In genomic region chr17:39144414-39144813, GRCh38 we compare ENCODE assay signal across 11 cellular contexts. TPM values are rescaled to one million over a fixed set of nuclear protein-coding genes. Genes with fewer than 3 reads are reported as not detected.
DNase-seq lines count a peak whose midpoint lies in the region; ATAC-seq, FAIRE-seq and TF ChIP-seq lines count a peak whose summit lies in the region.
"Had no signal": no experiment of that assay in that cellular context is flagged by ENCODE, and none has a peak within 500 bp of the region (broad histone marks: within the 10 kb centered on the region; RNA-seq: fewer than 3 reads in every experiment).

No MANE protein-coding gene starts in this region.

- no peak for FAIRE-seq in K562 (lab: Jason Lieb, UNC)

- peak overlapping the region; percentile 23 for H3K27ac Mint-ChIP-seq in activated naive CD8-positive, alpha-beta T cell
- H3K27ac Mint-ChIP-seq in activated naive CD8-positive, alpha-beta T cell treated with anti-CD3 and anti-CD28 coated beads, Interleukin-2, amount 50 U/mL, for 24 hours, result no peak overlapping the region
- H3K27ac Mint-ChIP-seq: mesothelial cell of epicardium had no signal

- in situ Hi-C loops in K562 (cut with MboI), result no loop called here

- TF ChIP-seq RAD21 in K562 (CRISPR knock-in tag; conservative IDR thresholded peaks at IDR 0.05 in 1 of 2, IDR thresholded peaks at IDR 0.05 in 1 of 2), result no peak

- H3K27me3 ChIP-seq in K562 (ENCODE audit: control insufficient read depth in 2 of 2, insufficient read depth in 2 of 2, low read length in 2 of 2), result peaks cover 6 to 51% of the 10 kb centered on the region in 2 experiments; a peak in 3 of 5 replicates

- CTCF ChIA-PET in K562 (lab: Yijun Ruan, JAX; ENCODE audit: low intra/inter-chr PET ratio), result no interaction called here

- H3K9me3 Mint-ChIP-seq in activated naive CD8-positive, alpha-beta T cell (ENCODE audit: low read depth), result no peaks in the 10 kb centered on the region
- H3K9me3 Mint-ChIP-seq in activated naive CD8-positive, alpha-beta T cell treated with anti-CD3 and anti-CD28 coated beads, Interleukin-2, amount 50 U/mL, for 24 hours, result no peaks in the 10 kb centered on the region
- H3K9me3 Mint-ChIP-seq: mesothelial cell of epicardium had no signal

- no peak overlapping the region; a peak in 1 of 4 replicates for H3K9ac ChIP-seq in K562 (ENCODE audit: insufficient read depth in 1 of 2, low read depth in 2 of 2, low read length in 2 of 2)

- no peak overlapping the region for H2AFZ ChIP-seq in K562 (ENCODE audit: low read depth, low read length)

- no peak overlapping the region for H3K4me2 ChIP-seq in K562 (ENCODE audit: insufficient read depth, low read length)

- no TSS peak for BruUV-seq in K562 (replicated peaks; lab: Mats Ljungman, UMichigan)

- TF ChIP-seq CTCF in K562 (IDR thresholded peaks at IDR 0.05 in 2 of 3, conservative IDR thresholded peaks at IDR 0.05 in 1 of 3; ENCODE audit: insufficient read depth in 2 of 3, low read depth in 1 of 3, low read length in 3 of 3), result no peak
- no peak for TF ChIP-seq CTCF in lower leg skin (IDR thresholded peaks at IDR 0.05)

- POLR2A ChIA-PET in K562 (lab: Yijun Ruan, JAX), result no interaction called here

- H3K4me1 Mint-ChIP-seq in activated naive CD8-positive, alpha-beta T cell (ENCODE audit: low read depth), result peaks cover 17% of the 10 kb centered on the region
- no peaks in the 10 kb centered on the region for H3K4me1 Mint-ChIP-seq in activated naive CD8-positive, alpha-beta T cell treated with anti-CD3 and anti-CD28 coated beads, Interleukin-2, amount 50 U/mL, for 24 hours

- WGBS in K562 (ENCODE audit: insufficient coverage, low coverage, missing lambda C conversion rate), result 9% methylated on average over 9 of the region's 9 CpGs
- WGBS in lower leg skin, 2 donors, result 18 to 27% methylated on average over 9 of the region's 9 CpGs

- H3K4me3 ChIP-seq in K562 (no peak overlapping the region), lower leg skin (ENCODE audit: low read depth, poor library complexity, severe bottlenecking) (no peak overlapping the region)

- H3K36me3 ChIP-seq in K562 (ENCODE audit: control insufficient read depth, insufficient read depth, low read length), result no peaks in the 10 kb centered on the region

- H3K27me3 Mint-ChIP-seq in activated naive CD8-positive, alpha-beta T cell, result no peaks in the 10 kb centered on the region
- H3K27me3 Mint-ChIP-seq in activated naive CD8-positive, alpha-beta T cell treated with anti-CD3 and anti-CD28 coated beads, Interleukin-2, amount 50 U/mL, for 24 hours, result no peaks in the 10 kb centered on the region

- no peaks in the 10 kb centered on the region for H3K36me3 Mint-ChIP-seq in activated naive CD8-positive, alpha-beta T cell
- H3K36me3 Mint-ChIP-seq in activated naive CD8-positive, alpha-beta T cell treated with anti-CD3 and anti-CD28 coated beads, Interleukin-2, amount 50 U/mL, for 24 hours (ENCODE audit: low read depth), result no peaks in the 10 kb centered on the region
- H3K36me3 Mint-ChIP-seq: mesothelial cell of epicardium had no signal

- H3K9me1 ChIP-seq in K562 (ENCODE audit: control insufficient read depth, insufficient read depth, low read length), result no peaks in the 10 kb centered on the region

- TF ChIP-seq EP300 in K562 (IDR thresholded peaks at IDR 0.05; ENCODE audit: low read length), result no peak

- intact Hi-C loops in K562 (cut with micrococcal nuclease), result no loop called here
- intact Hi-C loops in lower leg skin (cut with DNase I; ENCODE audit: low total_unique reads), result no loop called here

- TF ChIP-seq POLR2A in K562 (conservative IDR thresholded peaks at IDR 0.05), result no peak
- TF ChIP-seq POLR2A in lower leg skin (IDR thresholded peaks at IDR 0.05), result no peak

- H3K4me1 ChIP-seq in K562 (replicated peaks in 1 of 2; ENCODE audit: control insufficient read depth in 2 of 2, insufficient read depth in 2 of 2, low read length in 2 of 2), result peaks cover 0 to 8% of the 10 kb centered on the region in 2 experiments; a peak in 1 of 5 replicates

- no peak overlapping the region for H3K27ac ChIP-seq in K562 (ENCODE audit: extremely low read depth, low read depth, low read length)

- no peak overlapping the region for H3K4me3 Mint-ChIP-seq in activated naive CD8-positive, alpha-beta T cell
- no peak overlapping the region for H3K4me3 Mint-ChIP-seq in activated naive CD8-positive, alpha-beta T cell treated with anti-CD3 and anti-CD28 coated beads, Interleukin-2, amount 50 U/mL, for 24 hours
- H3K4me3 Mint-ChIP-seq: mesothelial cell of epicardium had no signal

- DNase-seq in activated naive CD8-positive, alpha-beta T cell treated with anti-CD3 and anti-CD28 coated beads, Interleukin-2, amount 50 U/mL, for 24 hours, result no peak
- DNase-seq in K562 (ENCODE audit: extremely low read depth in 1 of 4, low spot score in 3 of 4) (no peak), lower leg skin (ENCODE audit: low spot score in 2 of 2) (peak; percentile 89 to 96), T-helper 9 cell (no peak)
- DNase-seq: activated effector memory CD4-positive, alpha-beta T cell treated with anti-CD3 and anti-CD28 coated beads, Interleukin-2, amount 50 U/mL, for 16 hours had no signal

- no peaks in the 10 kb centered on the region for H3K9me3 ChIP-seq in K562 (replicated peaks; ENCODE audit: control insufficient read depth, insufficient read depth, low read depth, low read length)

- ATAC-seq in activated naive CD8-positive, alpha-beta T cell treated with anti-CD3 and anti-CD28 coated beads, Interleukin-2, amount 50 U/mL, for 24 hours, result no peak
- ATAC-seq in K562 (no peak), GM21723 (IDR thresholded peaks at IDR 0.05; ENCODE audit: unreplicated experiment) (no peak), GM19463 (IDR thresholded peaks at IDR 0.05; ENCODE audit: unreplicated experiment) (no peak), HG02763 (IDR thresholded peaks at IDR 0.05; ENCODE audit: unreplicated experiment) (no peak)

- no peaks in the 10 kb centered on the region for H3K79me2 ChIP-seq in K562 (ENCODE audit: control insufficient read depth, insufficient read depth, low read length)

- H4K20me1 ChIP-seq in K562 (replicated peaks; ENCODE audit: control insufficient read depth, insufficient read depth, low read length), result no peaks in the 10 kb centered on the region

RNA-seq across cellular contexts. Expression of gene PLXDC1, which starts 7.0 kb away (rescaled TPM):
- not detected in 2 replicates for total RNA-seq in K562 (2011; cell fraction: chromatin; rRNA removed; ENCODE audit: low replicate concordance)
- not detected in 2 replicates for total RNA-seq in K562 (2011; cell fraction: nucleolus; rRNA removed)
- not detected in 2 replicates for total RNA-seq in K562 (2011; cell fraction: nucleoplasm; rRNA removed)
- total RNA-seq in K562 (2014; rRNA removed) (not detected in 2 replicates), K562 (2014; rRNA removed; fragmentation: Illumina TruSeq; extraction: Trizol) (not detected in 2 replicates), K562 (2015; rRNA removed; fragmentation: Illumina TruSeq; extraction: Trizol) (not detected in 2 replicates), K562 (2021) (not detected in 2 replicates), lower leg skin (1 to 10 TPM; 2.7 to 8.1 (median 5.2) TPM)
- polyA plus RNA-seq in K562 (2011; rRNA removed) (0.11 TPM in 1 of 2 replicates, not detected in the other), K562 (2014; fragmentation: Illumina TruSeq; extraction: Trizol) (not detected in 2 replicates), K562 (2014; fragmentation: Nextera tagmentation; extraction: Ambion mirVana) (not detected), K562 (2014; rRNA removed) (not detected in 2 replicates)
- polyA plus RNA-seq in K562 (2011; cell fraction: cytosol; rRNA removed), result not detected in 2 replicates
- 0.21 and 0.29 TPM in 2 replicates for polyA plus RNA-seq in K562 (2011; cell fraction: nucleus; rRNA removed)
- polyA plus RNA-seq in K562 (2012), result 0.01 and 0.03 TPM in 2 replicates
- polyA minus RNA-seq in K562 (2011; rRNA and poly(A)+ RNA removed), result not detected in 2 replicates
- not detected in 2 replicates for polyA minus RNA-seq in K562 (2011; cell fraction: cytosol; rRNA and poly(A)+ RNA removed)
- not detected in 2 replicates for polyA minus RNA-seq in K562 (2011; cell fraction: nucleus; rRNA and poly(A)+ RNA removed)

RNA-seq across cellular contexts. Expression of gene ARL5C, which starts 21.5 kb away (rescaled TPM):
- total RNA-seq in K562 (2011; cell fraction: chromatin; rRNA removed; ENCODE audit: low replicate concordance), result 0.16 TPM in 1 of 2 replicates, not detected in the other
- not detected in 2 replicates for total RNA-seq in K562 (2011; cell fraction: nucleolus; rRNA removed)
- not detected in 2 replicates for total RNA-seq in K562 (2011; cell fraction: nucleoplasm; rRNA removed)
- total RNA-seq in K562 (2014; rRNA removed), result not detected in 2 replicates
- not detected in 2 replicates for total RNA-seq in K562 (2014; rRNA removed; fragmentation: Illumina TruSeq; extraction: Trizol)
- total RNA-seq in K562 (2015; rRNA removed; fragmentation: Illumina TruSeq; extraction: Trizol), result not detected in 2 replicates
- not detected in 2 replicates for total RNA-seq in K562 (2021)
- polyA plus RNA-seq in K562 (2011; rRNA removed), result not detected in 2 replicates
- not detected in 2 replicates for polyA plus RNA-seq in K562 (2011; cell fraction: cytosol; rRNA removed)
- polyA plus RNA-seq in K562 (2011; cell fraction: nucleus; rRNA removed), result not detected in 2 replicates
- not detected in 2 replicates for polyA plus RNA-seq in K562 (2012)
- not detected in 2 replicates for polyA plus RNA-seq in K562 (2014; fragmentation: Illumina TruSeq; extraction: Trizol)
- not detected for polyA plus RNA-seq in K562 (2014; fragmentation: Nextera tagmentation; extraction: Ambion mirVana)
- polyA plus RNA-seq in K562 (2014; rRNA removed), result not detected in 2 replicates
- not detected in 2 replicates for polyA minus RNA-seq in K562 (2011; rRNA and poly(A)+ RNA removed)
- polyA minus RNA-seq in K562 (2011; cell fraction: cytosol; rRNA and poly(A)+ RNA removed), result not detected in 2 replicates
- polyA minus RNA-seq in K562 (2011; cell fraction: nucleus; rRNA and poly(A)+ RNA removed), result not detected in 2 replicates
- total RNA-seq in lower leg skin, result not detected
- total RNA-seq: mesothelial cell of epicardium, subcutaneous adipose tissue had no signal

RNA-seq across cellular contexts. Expression of gene CACNB1, which starts 53.1 kb away (rescaled TPM):
- 38.1 and 87.3 TPM in 2 replicates for total RNA-seq in K562 (2011; cell fraction: chromatin; rRNA removed; ENCODE audit: low replicate concordance)
- total RNA-seq in K562 (2011; cell fraction: nucleolus; rRNA removed), result 39.5 and 41.0 TPM in 2 replicates
- total RNA-seq in K562 (2011; cell fraction: nucleoplasm; rRNA removed), result 40.0 and 54.4 TPM in 2 replicates
- 2.2 and 3.7 TPM in 2 replicates for total RNA-seq in K562 (2014; rRNA removed)
- total RNA-seq in K562 (2014; rRNA removed; fragmentation: Illumina TruSeq; extraction: Trizol), result 2.6 and 3.6 TPM in 2 replicates
- 1.7 and 2.0 TPM in 2 replicates for total RNA-seq in K562 (2015; rRNA removed; fragmentation: Illumina TruSeq; extraction: Trizol)
- total RNA-seq in K562 (2021), result 6.7 and 7.4 TPM in 2 replicates
- 3.0 and 3.2 TPM in 2 replicates for polyA plus RNA-seq in K562 (2011; rRNA removed)
- polyA plus RNA-seq in K562 (2011; cell fraction: cytosol; rRNA removed), result 1.5 and 3.4 TPM in 2 replicates
- polyA plus RNA-seq in K562 (2011; cell fraction: nucleus; rRNA removed), result 10.8 and 29.9 TPM in 2 replicates
- 2.1 and 2.9 TPM in 2 replicates for polyA plus RNA-seq in K562 (2012)
- polyA plus RNA-seq in K562 (2014; fragmentation: Illumina TruSeq; extraction: Trizol), result 3.0 and 3.6 TPM in 2 replicates
- polyA plus RNA-seq in K562 (2014; fragmentation: Nextera tagmentation; extraction: Ambion mirVana), result under 1 TPM; 0.08 to 0.18 TPM
- polyA plus RNA-seq in K562 (2014; rRNA removed), result 3.7 and 4.6 TPM in 2 replicates
- 8.4 and 16.2 TPM in 2 replicates for polyA minus RNA-seq in K562 (2011; rRNA and poly(A)+ RNA removed)
- 2.5 and 5.3 TPM in 2 replicates for polyA minus RNA-seq in K562 (2011; cell fraction: cytosol; rRNA and poly(A)+ RNA removed)
- polyA minus RNA-seq in K562 (2011; cell fraction: nucleus; rRNA and poly(A)+ RNA removed), result 8.2 and 16.4 TPM in 2 replicates
- 10 to 100 TPM in 2 of 4 donors, 1 to 10 TPM in 2; 5.7 to 13.1 (median 11.2) TPM for total RNA-seq in lower leg skin

RNA-seq across cellular contexts. Expression of gene RPL19, which starts 55.7 kb away (rescaled TPM):
- 162 and 216 TPM in 2 replicates for total RNA-seq in K562 (2011; cell fraction: chromatin; rRNA removed; ENCODE audit: low replicate concordance)
- total RNA-seq in K562 (2011; cell fraction: nucleolus; rRNA removed), result 446 and 472 TPM in 2 replicates
- total RNA-seq in K562 (2011; cell fraction: nucleoplasm; rRNA removed), result 512 and 741 TPM in 2 replicates
- total RNA-seq in K562 (2014; rRNA removed) (3,823 and 4,254 TPM in 2 replicates), K562 (2014; rRNA removed; fragmentation: Illumina TruSeq; extraction: Trizol) (2,411 and 3,109 TPM in 2 replicates), K562 (2015; rRNA removed; fragmentation: Illumina TruSeq; extraction: Trizol) (3,681 and 3,727 TPM in 2 replicates), K562 (2021) (2,367 and 2,508 TPM in 2 replicates), lower leg skin (1,000 to 10,000 TPM; 3,050 to 5,448 (median 3,578) TPM)
- polyA plus RNA-seq in K562 (2011; rRNA removed) (1,550 and 2,263 TPM in 2 replicates), K562 (2014; fragmentation: Illumina TruSeq; extraction: Trizol) (4,063 and 4,614 TPM in 2 replicates), K562 (2014; fragmentation: Nextera tagmentation; extraction: Ambion mirVana) (1,000 to 10,000 TPM; 3,604 to 4,229 TPM), K562 (2014; rRNA removed) (3,808 and 3,851 TPM in 2 replicates)
- polyA plus RNA-seq in K562 (2011; cell fraction: cytosol; rRNA removed), result 1,909 and 2,489 TPM in 2 replicates
- polyA plus RNA-seq in K562 (2011; cell fraction: nucleus; rRNA removed), result 662 and 945 TPM in 2 replicates
- polyA plus RNA-seq in K562 (2012), result 2,279 and 3,326 TPM in 2 replicates
- polyA minus RNA-seq in K562 (2011; rRNA and poly(A)+ RNA removed), result 920 and 1,322 TPM in 2 replicates
- polyA minus RNA-seq in K562 (2011; cell fraction: cytosol; rRNA and poly(A)+ RNA removed), result 617 and 787 TPM in 2 replicates
- 123 and 152 TPM in 2 replicates for polyA minus RNA-seq in K562 (2011; cell fraction: nucleus; rRNA and poly(A)+ RNA removed)

Comparison
In these comparisons a context has a peak if more than half of its experiments do, and no peak if none do; other contexts are left out.
1. DNase-seq: peak in lower leg skin (2 of 2); none in activated naive CD8-positive, alpha-beta T cell treated with anti-CD3 and anti-CD28 coated beads, Interleukin-2, amount 50 U/mL, for 24 hours (single experiment), K562 (0 of 4) and T-helper 9 cell (single experiment).